ENCODE assay signal across 10 cellular contexts in the genomic region with DNA sequence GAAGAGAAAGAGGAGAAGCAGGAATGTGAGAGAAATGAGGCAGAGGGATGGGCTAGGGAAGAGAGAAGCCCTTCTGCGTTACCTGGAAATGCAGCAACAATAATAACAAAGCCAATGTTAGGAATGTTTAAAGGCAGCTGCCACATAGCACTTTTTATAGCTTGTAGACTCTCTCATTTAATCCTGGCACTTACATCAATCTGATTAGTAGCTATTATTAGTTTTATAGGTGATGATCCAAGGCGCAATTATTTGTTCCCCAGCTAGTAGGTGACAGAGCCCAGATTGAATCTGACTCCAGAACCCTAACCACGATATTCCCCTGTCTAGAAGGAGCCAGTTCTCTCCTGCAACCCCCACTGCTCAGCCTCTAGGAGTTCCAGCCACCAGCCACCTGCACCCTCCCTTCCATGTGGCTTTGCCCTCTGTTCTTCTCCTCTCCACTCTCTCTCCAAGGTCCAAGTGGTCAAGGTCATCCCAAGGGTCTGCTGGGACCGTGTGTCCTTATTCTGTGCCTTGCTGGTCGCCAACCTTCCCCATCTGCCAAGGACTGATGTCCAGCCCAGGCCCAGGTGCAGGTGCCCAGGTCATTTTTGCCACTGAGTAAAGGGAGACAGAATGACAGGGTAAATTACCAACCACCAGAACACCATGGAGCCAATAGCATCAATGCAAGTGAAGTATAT. TPM values are rescaled to one million over a fixed set of nuclear protein-coding genes. Genes with fewer than 3 reads are reported as not detected.
DNase-seq lines count a peak whose midpoint lies in the region; ATAC-seq and TF ChIP-seq lines count a peak whose summit lies in the region.
"Had no signal": no experiment of that assay in that cellular context is flagged by ENCODE, and none has a peak within 500 bp of the region (broad histone marks: within the 10 kb centered on the region; RNA-seq: fewer than 3 reads in every experiment).

No MANE protein-coding gene starts in this region.

- intact Hi-C loops in left ventricle myocardium inferior (cut with micrococcal nuclease) (loop anchor here (5.0 kb wide), 1 partner anchor 156 kb away; no protein-coding TSS in a partner anchor), heart left ventricle (cut with DNase I) (loop anchor here (1.0 to 5.0 kb wide), 6 partner anchors 155 to 194 kb away; no protein-coding TSS in a partner anchor), PC-3 (cut with micrococcal nuclease) (loop anchor here (1.0 to 2.0 kb wide), 2 partner anchors 26 to 40 kb away; a partner anchor contains a TSS)

- H3K36me3 ChIP-seq in left ventricle myocardium inferior = no peaks in the 10 kb centered on the region
- H3K36me3 ChIP-seq in heart left ventricle = no peaks in the 10 kb centered on the region
- no peaks in the 10 kb centered on the region for H3K36me3 ChIP-seq in PC-3 (ENCODE audit: low read depth, low read length)
- H3K36me3 ChIP-seq in right atrium auricular region = no peaks in the 10 kb centered on the region
- no peaks in the 10 kb centered on the region for H3K36me3 ChIP-seq in hepatocyte (replicated peaks; ENCODE audit: insufficient read depth, low read depth)
- H3K36me3 ChIP-seq: colonic mucosa had no signal

- no peaks in the 10 kb centered on the region for H3K9me3 ChIP-seq in left ventricle myocardium inferior (replicated peaks)
- peaks cover 0 to 1% (median 0%) of the 10 kb centered on the region in 12 donors for H3K9me3 ChIP-seq in heart left ventricle
- no peaks in the 10 kb centered on the region for H3K9me3 ChIP-seq in PC-3 (ENCODE audit: low read length)
- no peaks in the 10 kb centered on the region for H3K9me3 ChIP-seq in right atrium auricular region
- no peaks in the 10 kb centered on the region for H3K9me3 ChIP-seq in hepatocyte (ENCODE audit: low read depth)
- H3K9me3 ChIP-seq: colonic mucosa had no signal

- no peak for DNase-seq in left ventricle myocardium inferior
- no peak for DNase-seq in heart left ventricle
- DNase-seq in PC-3 = no peak
- DNase-seq in right atrium auricular region (ENCODE audit: low spot score) = no peak
- no peak for DNase-seq in cerebellar cortex (ENCODE audit: low spot score)
- DNase-seq in hepatocyte (ENCODE audit: low spot score) = no peak
- DNase-seq: SIG-M5 had no signal

- no peaks in the 10 kb centered on the region for H3F3A ChIP-seq in PC-3 (ENCODE audit: low read length, unreplicated experiment)

- 49 to 56% (median 52%) methylated on average over 5 of the region's 5 CpGs for WGBS in heart left ventricle, 4 donors
- 66% methylated on average over 5 of the region's 5 CpGs for WGBS in hepatocyte (ENCODE audit: low lambda C conversion rate, missing lambda C conversion rate)

- peak overlapping the region; percentile 19 for H3K4me2 ChIP-seq in PC-3 (ENCODE audit: low read length)
- H3K4me2 ChIP-seq in hepatocyte = no peak overlapping the region

- H3K9me2 ChIP-seq in PC-3 (replicated peaks; ENCODE audit: low read length) (no peaks in the 10 kb centered on the region), hepatocyte (replicated peaks; ENCODE audit: insufficient read depth) (no peaks in the 10 kb centered on the region)

- H3K4me3 ChIP-seq in left ventricle myocardium inferior = no peak overlapping the region
- no peak overlapping the region for H3K4me3 ChIP-seq in heart left ventricle
- H3K4me3 ChIP-seq in PC-3 (ENCODE audit: low read length) = no peak overlapping the region
- no peak overlapping the region for H3K4me3 ChIP-seq in right atrium auricular region
- H3K4me3 ChIP-seq in hepatocyte = no peak overlapping the region
- H3K4me3 ChIP-seq: colonic mucosa had no signal

- POLR2A ChIA-PET in PC-3 (lab: Charles Lee; ENCODE audit: unreplicated experiment) = no interaction called here

- TF ChIP-seq POLR2A in heart left ventricle (IDR thresholded peaks at IDR 0.05) = no peak

- H3K9ac ChIP-seq in PC-3 (ENCODE audit: low read length) = no peak overlapping the region

- no peaks in the 10 kb centered on the region for H3K27me3 ChIP-seq in left ventricle myocardium inferior (ENCODE audit: low read depth)
- no peaks in the 10 kb centered on the region for H3K27me3 ChIP-seq in heart left ventricle
- H3K27me3 ChIP-seq in PC-3 (ENCODE audit: low read length) = no peaks in the 10 kb centered on the region
- H3K27me3 ChIP-seq in right atrium auricular region = no peaks in the 10 kb centered on the region
- no peaks in the 10 kb centered on the region for H3K27me3 ChIP-seq in hepatocyte
- H3K27me3 ChIP-seq: colonic mucosa had no signal

- TF ChIP-seq CTCF in left ventricle myocardium inferior (IDR thresholded peaks at IDR 0.05; ENCODE audit: borderline replicate concordance) (peak; percentile 6), heart left ventricle (IDR thresholded peaks at IDR 0.05) (peak in 3 of 12 donors; percentile 2 to 34 (median 31)), PC-3 (conservative IDR thresholded peaks at IDR 0.05; ENCODE audit: low read depth, low read length) (no peak), right atrium auricular region (IDR thresholded peaks at IDR 0.05) (peak; percentile 9 to 27), hepatocyte (IDR thresholded peaks at IDR 0.05; ENCODE audit: poor library complexity) (no peak)

- CTCF ChIA-PET in PC-3 (lab: Charles Lee) = interaction anchor here (0.6 to 1.7 kb wide), 8 partner anchors 9 to 193 kb away, joined by 3 to 10 read pairs (median 4); no protein-coding TSS in a partner anchor

- H3K4me1 ChIP-seq in left ventricle myocardium inferior (peaks cover 56% of the 10 kb centered on the region), heart left ventricle (peaks cover 3 to 49% (median 28%) of the 10 kb centered on the region in 12 donors), PC-3 (ENCODE audit: insufficient read depth, low read length) (peaks cover 40% of the 10 kb centered on the region), right atrium auricular region (peaks cover 6 to 59% of the 10 kb centered on the region in 2 donors), hepatocyte (ENCODE audit: insufficient read depth) (no peaks in the 10 kb centered on the region)
- H3K4me1 ChIP-seq: colonic mucosa had no signal

- H3K79me2 ChIP-seq in PC-3 (ENCODE audit: low read length) = no peaks in the 10 kb centered on the region
- no peaks in the 10 kb centered on the region for H3K79me2 ChIP-seq in hepatocyte

- ATAC-seq in heart left ventricle (no peak), PC-3 (peak; percentile 1; the same call in 1 of the 2 replicates), GM19467 (IDR thresholded peaks at IDR 0.05; ENCODE audit: unreplicated experiment) (no peak), GM18868 (IDR thresholded peaks at IDR 0.05; ENCODE audit: unreplicated experiment) (no peak)

- no peaks in the 10 kb centered on the region for H4K20me1 ChIP-seq in PC-3 (ENCODE audit: low read length)
- H4K20me1 ChIP-seq in hepatocyte (ENCODE audit: insufficient read depth, poor library complexity, severe bottlenecking) = no peaks in the 10 kb centered on the region

- peak overlapping the region; percentile 75 for H3K27ac ChIP-seq in left ventricle myocardium inferior (replicated peaks)
- H3K27ac ChIP-seq in heart left ventricle = peak overlapping the region in 5 of 12 donors; percentile 8 to 72 (median 26)
- H3K27ac ChIP-seq in PC-3 (ENCODE audit: low read length) = no peak overlapping the region
- H3K27ac ChIP-seq in right atrium auricular region = peak overlapping the region; percentile 77 to 82
- H3K27ac ChIP-seq in hepatocyte = no peak overlapping the region
- H3K27ac ChIP-seq: colonic mucosa had no signal

- H2AFZ ChIP-seq in PC-3 (ENCODE audit: low read length) (peak overlapping the region; percentile 60), hepatocyte (no peak overlapping the region)

- BruUV-seq in PC-3 (replicated peaks; lab: Mats Ljungman, UMichigan) = no TSS peak

RNA-seq across cellular contexts. Expression of a gene that starts 29.4 kb away (rescaled TPM):
- total RNA-seq in left ventricle myocardium inferior (70.3 TPM), heart left ventricle (10 to 100 TPM; 44.5 to 85.9 (median 66.7) TPM), PC-3 (2014; rRNA removed) (26.0 and 26.6 TPM in 2 replicates), right atrium auricular region (10 to 100 TPM; 64.7 to 87.8 TPM), hepatocyte (25.6 and 29.6 TPM in 2 replicates)
- polyA plus RNA-seq in heart left ventricle (10 to 100 TPM; 10.9 to 27.0 TPM), hepatocyte (9.6 and 10.5 TPM in 2 replicates)

RNA-seq across cellular contexts. Expression of a gene that starts 40.1 kb away (rescaled TPM):
- total RNA-seq in left ventricle myocardium inferior (35.5 TPM), heart left ventricle (10 to 100 TPM; 31.7 to 59.2 (median 36.7) TPM), PC-3 (2014; rRNA removed) (113 and 146 TPM in 2 replicates), right atrium auricular region (10 to 100 TPM; 42.0 to 51.1 TPM), hepatocyte (26.8 and 34.5 TPM in 2 replicates)
- polyA plus RNA-seq in heart left ventricle (10 to 100 TPM in 1 of 2 donors, 1 to 10 TPM in 1; 7.5 to 24.4 TPM), hepatocyte (38.9 and 52.1 TPM in 2 replicates)

Comparison
In these comparisons a context has a peak if more than half of its experiments do, and no peak if none do; other contexts are left out.
1. H3K27ac ChIP-seq: peak in left ventricle myocardium inferior (single experiment) and right atrium auricular region (2 of 2); none in PC-3 (single experiment) and hepatocyte (single experiment).
2. CTCF ChIP-seq: peak in left ventricle myocardium inferior (single experiment) and right atrium auricular region (2 of 2); none in PC-3 (single experiment) and hepatocyte (single experiment).